In the genomic region with DNA sequence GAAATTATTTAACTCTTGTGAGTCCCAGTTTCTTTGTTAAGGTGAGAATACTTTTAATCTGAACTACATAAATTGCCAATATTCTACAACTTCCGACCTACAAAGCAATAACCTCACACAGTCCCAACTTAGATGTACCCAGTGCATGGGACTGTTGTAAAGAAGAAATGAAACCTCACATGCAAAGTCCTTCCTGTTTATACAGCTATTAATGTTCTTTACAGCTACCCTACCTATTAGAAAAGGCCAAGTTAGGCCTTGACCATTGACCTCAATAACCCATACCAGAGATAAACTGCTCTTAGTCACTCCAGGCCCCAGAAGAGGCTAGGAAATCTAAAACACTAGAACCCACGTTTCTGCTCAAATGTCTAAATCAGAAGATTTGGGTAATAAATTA, we compare ENCODE assay signal across 17 cellular contexts.
DNase-seq lines count a peak whose midpoint lies in the region; ATAC-seq lines count a peak whose summit lies in the region.
"Had no signal": no experiment of that assay in that cellular context is flagged by ENCODE, and none has a peak within 500 bp of the region (broad histone marks: within the 10 kb centered on the region; RNA-seq: fewer than 3 reads in every experiment).

No MANE protein-coding gene starts in this region.

- DNase-seq in NCI-H526 treated with DMSO at 0.1 percent for 48 hours (lab: John Stamatoyannopoulos, UW) (no peak), GOT3 (lab: John Stamatoyannopoulos, UW) (no peak), cerebellar nuclear complex (lab: John Stamatoyannopoulos, UW) (no peak), left lobe of liver (ENCODE audit: low spot score) (no peak)
- DNase-seq: activated CD4-positive, CD25-positive, alpha-beta regulatory T cell treated with anti-CD3 and anti-CD28 coated beads, Interleukin-2, amount 50 U/mL, for 72 hours; activated naive CD4-positive, alpha-beta T cell treated with anti-CD3 and anti-CD28 coated beads, Interleukin-2, amount 50 U/mL, for 16 hours; esophagus squamous epithelium; mucosa of descending colon; NCI-H2029; NCI-H748 treated with DMSO at 0.1 percent for 48 hours; occipital lobe; RPMI8226 had no signal

- ATAC-seq in GM18508 (IDR thresholded peaks at IDR 0.05; ENCODE audit: insufficient read depth, unreplicated experiment) (peak; percentile 83), GM19468 (IDR thresholded peaks at IDR 0.05; ENCODE audit: extremely low read depth, unreplicated experiment) (peak; percentile 55), HG02852 (IDR thresholded peaks at IDR 0.05; ENCODE audit: unreplicated experiment) (peak; percentile 92), HG03521 (IDR thresholded peaks at IDR 0.05; ENCODE audit: unreplicated experiment) (peak; percentile 95), left lobe of liver (no peak)
- ATAC-seq: HCT116, mucosa of descending colon had no signal
